25 cellular contexts compared by ENCODE assay signal in the genomic region with DNA sequence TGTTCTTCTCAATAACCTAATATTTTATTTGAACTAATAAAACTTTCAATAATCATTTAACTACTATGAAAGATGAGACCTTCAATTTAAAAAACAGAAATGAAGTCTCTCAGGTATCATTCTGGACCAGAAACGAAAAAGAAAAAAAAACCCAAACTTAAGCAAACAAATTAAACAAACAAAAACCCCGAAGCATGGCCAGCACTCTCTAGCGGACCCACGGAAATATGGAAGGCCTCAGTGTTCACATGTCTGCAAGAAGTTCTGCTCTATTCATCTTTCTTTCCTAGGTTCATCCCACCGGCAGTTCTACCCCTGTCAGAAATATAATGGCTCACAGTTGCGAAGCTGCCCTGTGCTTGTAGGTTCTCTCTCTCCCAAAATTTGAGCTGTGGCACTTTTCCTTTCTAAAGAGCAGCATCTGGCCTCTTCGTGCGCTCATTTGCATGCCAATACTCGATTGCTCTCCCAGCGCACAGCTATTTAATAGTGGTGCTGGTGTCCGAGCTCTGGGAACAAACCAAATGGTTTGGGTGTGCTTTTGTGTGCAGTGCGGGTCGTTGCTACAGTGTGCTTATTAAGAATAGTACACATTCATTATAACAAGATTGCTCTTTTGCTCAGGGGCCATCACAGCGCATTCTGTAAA.
DNase-seq lines count a peak whose midpoint lies in the region; ATAC-seq and TF ChIP-seq lines count a peak whose summit lies in the region.
"Had no signal": no experiment of that assay in that cellular context is flagged by ENCODE, and none has a peak within 500 bp of the region (broad histone marks: within the 10 kb centered on the region; RNA-seq: fewer than 3 reads in every experiment).

No MANE protein-coding gene starts in this region.

- H3K27me3 Mint-ChIP-seq in brain, result peaks cover under 1% of the 10 kb centered on the region
- H3K27me3 Mint-ChIP-seq in naive thymus-derived CD4-positive, alpha-beta T cell, result peaks cover 0 to 3% (median 0%) of the 10 kb centered on the region in 5 donors
- H3K27me3 Mint-ChIP-seq: activated naive CD8-positive, alpha-beta T cell treated with anti-CD3 and anti-CD28 coated beads, Interleukin-2, amount 50 U/mL, for 24 hours; central memory CD8-positive, alpha-beta T cell; stimulated activated naive CD8-positive, alpha-beta T cell treated with anti-CD3 and anti-CD28 coated beads, Interleukin-15, Interleukin-2, amounts not matched to agents 100 ng/mL and 50 ng/mL, for 24 hours had no signal

- peak overlapping the region; percentile 12 for H3K27ac ChIP-seq in smooth muscle cell (ENCODE audit: low read depth)
- no peak overlapping the region for H3K27ac ChIP-seq in Peyer's patch
- no peak overlapping the region for H3K27ac ChIP-seq in naive thymus-derived CD4-positive, alpha-beta T cell (ENCODE audit: low read depth, low read length)
- H3K27ac ChIP-seq: 22Rv1, thyroid gland, WERI-Rb-1 had no signal

- H3K36me3 Mint-ChIP-seq in brain, result no peaks in the 10 kb centered on the region
- H3K36me3 Mint-ChIP-seq in naive thymus-derived CD4-positive, alpha-beta T cell, result no peaks in the 10 kb centered on the region

- no peak for TF ChIP-seq POLR2A in Peyer's patch (IDR thresholded peaks at IDR 0.05)

- H3K9me3 Mint-ChIP-seq in brain, result no peaks in the 10 kb centered on the region
- H3K9me3 Mint-ChIP-seq in naive thymus-derived CD4-positive, alpha-beta T cell, result no peaks in the 10 kb centered on the region
- H3K9me3 Mint-ChIP-seq: activated naive CD8-positive, alpha-beta T cell treated with anti-CD3 and anti-CD28 coated beads, Interleukin-2, amount 50 U/mL, for 24 hours; central memory CD8-positive, alpha-beta T cell; stimulated activated naive CD8-positive, alpha-beta T cell treated with anti-CD3 and anti-CD28 coated beads, Interleukin-15, Interleukin-2, amounts not matched to agents 100 ng/mL and 50 ng/mL, for 24 hours had no signal

- CTCF ChIA-PET in naive thymus-derived CD4-positive, alpha-beta T cell (lab: Charles Lee), result no interaction called here

- TF ChIP-seq CTCF in brain (conservative IDR thresholded peaks at IDR 0.05) (no peak), smooth muscle cell (IDR thresholded peaks at IDR 0.05; ENCODE audit: borderline replicate concordance, insufficient read depth, poor library complexity, severe bottlenecking) (no peak), Peyer's patch (IDR thresholded peaks at IDR 0.05) (no peak)

- H3K79me2 ChIP-seq in smooth muscle cell (ENCODE audit: low read depth), result no peaks in the 10 kb centered on the region

- H3K4me3 ChIP-seq in smooth muscle cell (no peak overlapping the region), Peyer's patch (no peak overlapping the region)
- H3K4me3 ChIP-seq in naive thymus-derived CD4-positive, alpha-beta T cell (ENCODE audit: low read length), result no peak overlapping the region
- H3K4me3 ChIP-seq: lung, thyroid gland had no signal

- H3K27me3 ChIP-seq in smooth muscle cell (ENCODE audit: low read depth), result no peaks in the 10 kb centered on the region
- no peaks in the 10 kb centered on the region for H3K27me3 ChIP-seq in Peyer's patch
- no peaks in the 10 kb centered on the region for H3K27me3 ChIP-seq in naive thymus-derived CD4-positive, alpha-beta T cell (ENCODE audit: control insufficient read depth in 2 of 2, insufficient read depth in 2 of 2, low read length in 2 of 2)
- H3K27me3 ChIP-seq: thyroid gland had no signal

- H3K4me3 Mint-ChIP-seq in brain, result peak overlapping the region; percentile 35 to 68 (median 57)
- H3K4me3 Mint-ChIP-seq in naive thymus-derived CD4-positive, alpha-beta T cell, result no peak overlapping the region
- H3K4me3 Mint-ChIP-seq: activated naive CD8-positive, alpha-beta T cell treated with anti-CD3 and anti-CD28 coated beads, Interleukin-2, amount 50 U/mL, for 24 hours; central memory CD8-positive, alpha-beta T cell; stimulated activated naive CD8-positive, alpha-beta T cell treated with anti-CD3 and anti-CD28 coated beads, Interleukin-15, Interleukin-2, amounts not matched to agents 100 ng/mL and 50 ng/mL, for 24 hours had no signal

- H3K4me2 ChIP-seq in smooth muscle cell, result peak overlapping the region; percentile 51

- H3K4me1 ChIP-seq in smooth muscle cell (ENCODE audit: low read depth) (peaks cover 14% of the 10 kb centered on the region), Peyer's patch (no peaks in the 10 kb centered on the region)
- H3K4me1 ChIP-seq in naive thymus-derived CD4-positive, alpha-beta T cell (ENCODE audit: control insufficient read depth in 2 of 2, insufficient read depth in 2 of 2, low read length in 2 of 2), result no peaks in the 10 kb centered on the region
- H3K4me1 ChIP-seq: thyroid gland had no signal

- DNase-seq in NOMO-1 (lab: John Stamatoyannopoulos, UW; ENCODE audit: unreplicated experiment in 2 of 2) (peak; percentile 35 to 63), NOMO-1 treated with dmso at 0.1 percent for 144 hours (lab: John Stamatoyannopoulos, UW; ENCODE audit: unreplicated experiment) (no peak), iPS-NIHi11 (ENCODE audit: low spot score) (peak; percentile 29), smooth muscle cell (lab: John Stamatoyannopoulos, UW; ENCODE audit: unreplicated experiment) (no peak), Peyer's patch (no peak)
- DNase-seq in naive thymus-derived CD4-positive, alpha-beta T cell, result no peak
- DNase-seq: activated CD4-positive, alpha-beta T cell treated with anti-CD3 and anti-CD28 coated beads, Interleukin-2, amount 50 U/mL, for 1 hour; activated naive CD8-positive, alpha-beta T cell treated with anti-CD3 and anti-CD28 coated beads, Interleukin-2, amount 50 U/mL, for 24 hours; activated T-cell treated with anti-CD3 and anti-CD28 coated beads, Interleukin-2, amount 50 U/mL, for 48 hours; Calu3; dermis blood vessel endothelial cell; DMS79 treated with DMSO at 0.1 percent for 48 hours; MM.1S; NCI-H2029 treated with DMSO at 0.1 percent for 48 hours; NCI-H345; NCI-H748 treated with DMSO at 0.1 percent for 48 hours; thyroid gland; WERI-Rb-1 had no signal

- H3K36me3 ChIP-seq in smooth muscle cell (ENCODE audit: low read depth) (no peaks in the 10 kb centered on the region), Peyer's patch (no peaks in the 10 kb centered on the region)
- no peaks in the 10 kb centered on the region for H3K36me3 ChIP-seq in naive thymus-derived CD4-positive, alpha-beta T cell (ENCODE audit: control insufficient read depth in 2 of 3, insufficient read depth in 3 of 3, low read length in 3 of 3)
- H3K36me3 ChIP-seq: thyroid gland, WERI-Rb-1 had no signal

- WGBS in smooth muscle cell (ENCODE audit: low lambda C conversion rate), result 67% methylated on average over 14 of the region's 14 CpGs

- H3K9me3 ChIP-seq in smooth muscle cell (replicated peaks; ENCODE audit: low read depth) (no peaks in the 10 kb centered on the region), Peyer's patch (no peaks in the 10 kb centered on the region)
- no peaks in the 10 kb centered on the region for H3K9me3 ChIP-seq in naive thymus-derived CD4-positive, alpha-beta T cell (ENCODE audit: control insufficient read depth in 2 of 3, low read length in 3 of 3)
- H3K9me3 ChIP-seq: thyroid gland had no signal

- intact Hi-C loops in naive thymus-derived CD4-positive, alpha-beta T cell (cut with micrococcal nuclease), result no loop called here

- POLR2A ChIA-PET in naive thymus-derived CD4-positive, alpha-beta T cell (lab: Charles Lee), result no interaction called here

- ATAC-seq in HG03439 (IDR thresholded peaks at IDR 0.05; ENCODE audit: unreplicated experiment), result no peak
- no peak for ATAC-seq in naive thymus-derived CD4-positive, alpha-beta T cell
- ATAC-seq: activated naive CD8-positive, alpha-beta T cell treated with anti-CD3 and anti-CD28 coated beads, Interleukin-2, amount 50 U/mL, for 24 hours; Right ventricle myocardium inferior had no signal

- H2AFZ ChIP-seq in smooth muscle cell (ENCODE audit: low read depth), result peak overlapping the region; percentile 77

- peaks cover 7% of the 10 kb centered on the region for H3F3A ChIP-seq in smooth muscle cell (ENCODE audit: low read depth)

- peak overlapping the region in 3 of 5 experiments; percentile 66 to 92 (median 73) for H3K27ac Mint-ChIP-seq in brain
- no peak overlapping the region for H3K27ac Mint-ChIP-seq in naive thymus-derived CD4-positive, alpha-beta T cell
- H3K27ac Mint-ChIP-seq: activated naive CD8-positive, alpha-beta T cell treated with anti-CD3 and anti-CD28 coated beads, Interleukin-2, amount 50 U/mL, for 24 hours; stimulated activated naive CD8-positive, alpha-beta T cell treated with anti-CD3 and anti-CD28 coated beads, Interleukin-15, Interleukin-2, amounts not matched to agents 100 ng/mL and 50 ng/mL, for 24 hours had no signal

- peaks cover 57% of the 10 kb centered on the region for H3K4me1 Mint-ChIP-seq in brain
- no peaks in the 10 kb centered on the region for H3K4me1 Mint-ChIP-seq in naive thymus-derived CD4-positive, alpha-beta T cell
- H3K4me1 Mint-ChIP-seq: activated naive CD8-positive, alpha-beta T cell treated with anti-CD3 and anti-CD28 coated beads, Interleukin-2, amount 50 U/mL, for 24 hours; central memory CD8-positive, alpha-beta T cell had no signal

- no peak overlapping the region for H3K9ac ChIP-seq in smooth muscle cell (ENCODE audit: low read depth)

- H4K20me1 ChIP-seq in smooth muscle cell (ENCODE audit: low read depth), result no peaks in the 10 kb centered on the region

Comparison
In these comparisons a context has a peak if more than half of its experiments do, and no peak if none do; other contexts are left out.
1. DNase-seq: peak in NOMO-1 (2 of 2) and iPS-NIHi11 (single experiment); none in NOMO-1 treated with dmso at 0.1 percent for 144 hours (single experiment), smooth muscle cell (single experiment), Peyer's patch (0 of 3) and naive thymus-derived CD4-positive, alpha-beta T cell (0 of 9).
2. H3K27ac Mint-ChIP-seq: peak in brain (3 of 5); none in naive thymus-derived CD4-positive, alpha-beta T cell (0 of 9).
3. H3K4me3 Mint-ChIP-seq: peak in brain (5 of 5); none in naive thymus-derived CD4-positive, alpha-beta T cell (0 of 10).